ENCODE assay signal across 18 cellular contexts in genomic region chr1:156075158-156075557, GRCh38. TPM values are rescaled to one million over a fixed set of nuclear protein-coding genes. Genes with fewer than 3 reads are reported as not detected.
DNase-seq lines count a peak whose midpoint lies in the region; ATAC-seq, FAIRE-seq and TF ChIP-seq lines count a peak whose summit lies in the region.
"Had no signal": no experiment of that assay in that cellular context is flagged by ENCODE, and none has a peak within 500 bp of the region (broad histone marks: within the 10 kb centered on the region; RNA-seq: fewer than 3 reads in every experiment).

No MANE protein-coding gene starts in this region.

- no peaks in the 10 kb centered on the region for H3K9me2 ChIP-seq in Karpas-422 (replicated peaks; ENCODE audit: insufficient read depth, low read length)

- peaks cover 17% of the 10 kb centered on the region for H3K4me1 ChIP-seq in Karpas-422 (ENCODE audit: low read length)
- H3K4me1 ChIP-seq in psoas muscle = no peaks in the 10 kb centered on the region

- peak overlapping the region; percentile 93 for H3K4me2 ChIP-seq in Karpas-422 (ENCODE audit: low read depth, low read length, poor library complexity, severe bottlenecking)

- peak overlapping the region; percentile 78 for H3K9ac ChIP-seq in Karpas-422 (ENCODE audit: low read length)

- 40 to 76% (median 54%) methylated on average over 3 of the region's 3 CpGs for WGBS in psoas muscle, 3 donors

- peaks cover 84% of the 10 kb centered on the region for H3K27me3 Mint-ChIP-seq in dendritic cell treated with granulocyte-macrophage colony-stimulating factor and Interleukin-4, amounts not matched to agents 40 ng/mL and 50 ng/mL, for 4 days
- peaks cover 0 to 11% (median 6%) of the 10 kb centered on the region in 3 donors for H3K27me3 Mint-ChIP-seq in naive B cell

- no peak for FAIRE-seq in D721Med (lab: Jason Lieb, UNC)
- FAIRE-seq: bronchial epithelial cell had no signal

- H3K4me3 ChIP-seq in Karpas-422 (ENCODE audit: low read length) (peak overlapping the region; percentile 79), psoas muscle (no peak overlapping the region)
- H3K4me3 ChIP-seq: mucosa of descending colon had no signal

- TF ChIP-seq CTCF in D721Med (IDR thresholded peaks at IDR 0.05; ENCODE audit: insufficient read depth, missing control alignments) (peak; percentile 6), psoas muscle (IDR thresholded peaks at IDR 0.05) (no peak)

- H2AFZ ChIP-seq in Karpas-422 (ENCODE audit: low read length) = no peak overlapping the region

- peaks cover 21% of the 10 kb centered on the region for H3K4me1 Mint-ChIP-seq in dendritic cell treated with granulocyte-macrophage colony-stimulating factor and Interleukin-4, amounts not matched to agents 40 ng/mL and 50 ng/mL, for 4 days (ENCODE audit: low read depth)
- peaks cover 7 to 19% (median 12%) of the 10 kb centered on the region in 3 donors for H3K4me1 Mint-ChIP-seq in naive B cell

- intact Hi-C loops in dendritic cell treated with granulocyte-macrophage colony-stimulating factor and Interleukin-4, amounts not matched to agents 40 ng/mL and 50 ng/mL, for 4 days (cut with micrococcal nuclease) = no loop called here
- intact Hi-C loops in psoas muscle (cut with DNase I) = no loop called here

- no peaks in the 10 kb centered on the region for H3K9me3 Mint-ChIP-seq in dendritic cell treated with granulocyte-macrophage colony-stimulating factor and Interleukin-4, amounts not matched to agents 40 ng/mL and 50 ng/mL, for 4 days
- no peaks in the 10 kb centered on the region for H3K9me3 Mint-ChIP-seq in naive B cell

- ATAC-seq in naive B cell (ENCODE audit: low read depth in 2 of 2) (no peak), psoas muscle (no peak)
- ATAC-seq: activated CD4-positive, CD25-positive, alpha-beta regulatory T cell treated with anti-CD3 and anti-CD28 coated beads, Interleukin-2, amount 50 U/mL, for 24 hours; mucosa of descending colon had no signal

- peak overlapping the region; percentile 14 for H3K27ac Mint-ChIP-seq in dendritic cell treated with granulocyte-macrophage colony-stimulating factor and Interleukin-4, amounts not matched to agents 40 ng/mL and 50 ng/mL, for 4 days
- H3K27ac Mint-ChIP-seq in naive B cell = no peak overlapping the region

- H4K20me1 ChIP-seq in Karpas-422 (ENCODE audit: insufficient read depth, low read depth, low read length) = no peaks in the 10 kb centered on the region

- DNase-seq in D721Med (ENCODE audit: insufficient read length, low spot score) = no peak
- no peak for DNase-seq in Karpas-422
- no peak for DNase-seq in naive B cell
- no peak for DNase-seq in SK-N-DZ (ENCODE audit: low spot score)
- no peak for DNase-seq in NCI-H226
- no peak for DNase-seq in psoas muscle
- DNase-seq in putamen (ENCODE audit: low spot score) = no peak
- DNase-seq: activated naive CD4-positive, alpha-beta T cell treated with anti-CD3 and anti-CD28 coated beads, Interleukin-2, amount 50 U/mL, for 16 hours; foreskin melanocyte; MM.1S; mucosa of descending colon; substantia nigra had no signal

- H3K9me3 ChIP-seq in Karpas-422 (ENCODE audit: low read length) (no peaks in the 10 kb centered on the region), psoas muscle (no peaks in the 10 kb centered on the region)
- H3K9me3 ChIP-seq: mucosa of descending colon had no signal

- no peaks in the 10 kb centered on the region for H3K36me3 ChIP-seq in Karpas-422 (ENCODE audit: insufficient read depth, low read length)
- no peaks in the 10 kb centered on the region for H3K36me3 ChIP-seq in psoas muscle (ENCODE audit: insufficient read depth in 1 of 2, low read depth in 1 of 2)

- H3K79me2 ChIP-seq in Karpas-422 (ENCODE audit: low read length) = no peaks in the 10 kb centered on the region

- H3K27me3 ChIP-seq in Karpas-422 (ENCODE audit: low read length) (no peaks in the 10 kb centered on the region), psoas muscle (ENCODE audit: insufficient read depth in 3 of 3, low read length in 2 of 3) (no peaks in the 10 kb centered on the region)

- no peaks in the 10 kb centered on the region for H3K36me3 Mint-ChIP-seq in dendritic cell treated with granulocyte-macrophage colony-stimulating factor and Interleukin-4, amounts not matched to agents 40 ng/mL and 50 ng/mL, for 4 days (ENCODE audit: low read depth)
- no peaks in the 10 kb centered on the region for H3K36me3 Mint-ChIP-seq in naive B cell

- H3K4me3 Mint-ChIP-seq in dendritic cell treated with granulocyte-macrophage colony-stimulating factor and Interleukin-4, amounts not matched to agents 40 ng/mL and 50 ng/mL, for 4 days = no peak overlapping the region
- peak overlapping the region in 5 of 8 donors; percentile 35 to 78 (median 59) for H3K4me3 Mint-ChIP-seq in naive B cell

- H3K27ac ChIP-seq in Karpas-422 (ENCODE audit: low read length) (no peak overlapping the region), psoas muscle (no peak overlapping the region)

RNA-seq across cellular contexts. Expression of gene MEX3A, which starts 7.1 kb away (rescaled TPM):
- total RNA-seq in Karpas-422 (2014; rRNA removed; shearing (Covaris generic); ENCODE audit: low replicate concordance) = 2.3 and 2.5 TPM in 2 replicates
- under 1 TPM in 2 of 6 donors, not detected in 4; 0.05 to 0.13 TPM for polyA plus RNA-seq in naive B cell (ENCODE audit: low read depth in 6 of 6)
- 52.8 and 57.8 TPM in 2 replicates for polyA plus RNA-seq in SK-N-DZ (2014; cell fraction: cytosol; rRNA removed)
- polyA plus RNA-seq in SK-N-DZ (2014; cell fraction: nucleus; rRNA removed) = 24.5 and 43.5 TPM in 2 replicates
- total RNA-seq in psoas muscle = under 1 TPM; 0.06 to 0.28 (median 0.11) TPM
- polyA plus RNA-seq in psoas muscle = under 1 TPM; 0.07 to 0.42 (median 0.22) TPM

RNA-seq across cellular contexts. Expression of gene RAB25, which starts 14.2 kb away (rescaled TPM):
- not detected in 2 replicates for total RNA-seq in Karpas-422 (2014; rRNA removed; shearing (Covaris generic); ENCODE audit: low replicate concordance)
- polyA plus RNA-seq in naive B cell (ENCODE audit: low read depth in 6 of 6) (not detected), psoas muscle (under 1 TPM; 0.07 to 0.34 (median 0.13) TPM)
- polyA plus RNA-seq in SK-N-DZ (2014; cell fraction: cytosol; rRNA removed) = 0.30 and 0.85 TPM in 2 replicates
- not detected in 2 replicates for polyA plus RNA-seq in SK-N-DZ (2014; cell fraction: nucleus; rRNA removed)
- total RNA-seq in psoas muscle = not detected
- total RNA-seq: Daoy, pulmonary artery endothelial cell had no signal
- polyA plus RNA-seq: BJ had no signal

RNA-seq across cellular contexts. Expression of gene LAMTOR2, which starts 20.6 kb away (rescaled TPM):
- total RNA-seq in Karpas-422 (2014; rRNA removed; shearing (Covaris generic); ENCODE audit: low replicate concordance) = 106 and 167 TPM in 2 replicates
- polyA plus RNA-seq in naive B cell (ENCODE audit: low read depth in 6 of 6) = 100 to 1,000 TPM in 5 of 6 donors, 10 to 100 TPM in 1; 99.5 to 139 (median 114) TPM
- polyA plus RNA-seq in SK-N-DZ (2014; cell fraction: cytosol; rRNA removed) = 43.7 and 52.4 TPM in 2 replicates
- polyA plus RNA-seq in SK-N-DZ (2014; cell fraction: nucleus; rRNA removed) = 21.0 and 33.7 TPM in 2 replicates
- total RNA-seq in psoas muscle = 10 to 100 TPM; 46.1 to 63.9 (median 51.2) TPM
- 100 to 1,000 TPM in 1 of 3 donors, 10 to 100 TPM in 2; 89.0 to 101 (median 95.7) TPM for polyA plus RNA-seq in psoas muscle

RNA-seq across cellular contexts. Expression of gene UBQLN4, which starts 21.6 kb away (rescaled TPM):
- 29.1 and 37.9 TPM in 2 replicates for total RNA-seq in Karpas-422 (2014; rRNA removed; shearing (Covaris generic); ENCODE audit: low replicate concordance)
- polyA plus RNA-seq in naive B cell (ENCODE audit: low read depth in 6 of 6) (1 to 10 TPM; 4.7 to 9.0 (median 6.1) TPM), psoas muscle (10 to 100 TPM; 36.8 to 73.9 (median 55.5) TPM)
- 49.8 and 51.3 TPM in 2 replicates for polyA plus RNA-seq in SK-N-DZ (2014; cell fraction: cytosol; rRNA removed)
- 78.6 and 82.4 TPM in 2 replicates for polyA plus RNA-seq in SK-N-DZ (2014; cell fraction: nucleus; rRNA removed)
- total RNA-seq in psoas muscle = 10 to 100 TPM; 46.6 to 64.9 (median 53.1) TPM

RNA-seq across cellular contexts. Expression of gene LMNA, which starts 39.4 kb away (rescaled TPM):
- 27.5 and 41.6 TPM in 2 replicates for total RNA-seq in Karpas-422 (2014; rRNA removed; shearing (Covaris generic); ENCODE audit: low replicate concordance)
- polyA plus RNA-seq in naive B cell (ENCODE audit: low read depth in 6 of 6) (1 to 10 TPM in 4 of 6 donors, under 1 TPM in 2; 0.33 to 3.0 (median 1.4) TPM), psoas muscle (100 to 1,000 TPM; 114 to 237 (median 138) TPM)
- 18.7 and 26.6 TPM in 2 replicates for polyA plus RNA-seq in SK-N-DZ (2014; cell fraction: cytosol; rRNA removed)
- polyA plus RNA-seq in SK-N-DZ (2014; cell fraction: nucleus; rRNA removed) = 41.9 and 45.0 TPM in 2 replicates
- total RNA-seq in psoas muscle = 100 to 1,000 TPM; 161 to 392 (median 291) TPM
